In genomic region chrX:100648601-100649417, GRCh38 we compare ENCODE assay signal across 1 cellular context.
TF ChIP-seq lines count a peak whose summit lies in the region.

No MANE protein-coding gene starts in this region.

TF ChIP-seq in endothelial cell of umbilical vein, 7 proteins besides CTCF, POLR2A, EP300 and RAD21:
- no peak for TF ChIP-seq EZH2 (IDR thresholded peaks at IDR 0.05; ENCODE audit: borderline replicate concordance, low read depth, low read length, severe bottlenecking)
- TF ChIP-seq JUN (IDR thresholded peaks at IDR 0.05; ENCODE audit: borderline replicate concordance, insufficient read depth, insufficient read length, low read depth), result peak; percentile 32
